Comparison of ENCODE assay signal across 18 cellular contexts in genomic region chr4:22764183-22764582, GRCh38.
DNase-seq lines count a peak whose midpoint lies in the region; ATAC-seq and TF ChIP-seq lines count a peak whose summit lies in the region.
"Had no signal": no experiment of that assay in that cellular context is flagged by ENCODE, and none has a peak within 500 bp of the region (broad histone marks: within the 10 kb centered on the region; RNA-seq: fewer than 3 reads in every experiment).

No MANE protein-coding gene starts in this region.

- no peaks in the 10 kb centered on the region for H3K36me3 Mint-ChIP-seq in naive B cell

- no peaks in the 10 kb centered on the region for H3K27me3 Mint-ChIP-seq in naive B cell
- H3K27me3 Mint-ChIP-seq: T-helper 17 cell had no signal

- DNase-seq in GM06990 (ENCODE audit: extremely low read depth, insufficient read length) (peak; percentile 22), naive B cell (peak; percentile 5), WERI-Rb-1 (no peak), NCI-H2171 treated with DMSO at 0.1 percent for 48 hours (lab: John Stamatoyannopoulos, UW) (no peak)
- DNase-seq: DMS 273 treated with DMSO at 0.1 percent for 48 hours, NCI-H1092 treated with DMSO at 0.1 percent for 48 hours, NCI-H1694, NCI-H2107, NCI-H446, NCI-H748 treated with DMSO at 0.1 percent for 48 hours, Peyer's patch, SHP77, T-helper 17 cell had no signal

- TF ChIP-seq CTCF in GM06990 (IDR thresholded peaks at IDR 0.05; ENCODE audit: insufficient read depth, low read length, poor library complexity, severe bottlenecking): no peak
- TF ChIP-seq CTCF in WERI-Rb-1 (IDR thresholded peaks at IDR 0.05; ENCODE audit: low read depth, low read length): no peak

- ATAC-seq in GM18909 (IDR thresholded peaks at IDR 0.05; ENCODE audit: poor library complexity, unreplicated experiment) (peak; percentile 85), HG02981 (IDR thresholded peaks at IDR 0.05; ENCODE audit: unreplicated experiment) (peak; percentile 48), naive B cell (ENCODE audit: low read depth in 2 of 2) (peak in 1 of 2 donors; percentile 33), GM18868 (IDR thresholded peaks at IDR 0.05; ENCODE audit: unreplicated experiment) (no peak)
- ATAC-seq: K562, T-helper 17 cell had no signal

- H3K4me1 Mint-ChIP-seq in naive B cell: peaks cover 16 to 30% (median 26%) of the 10 kb centered on the region in 3 donors
- H3K4me1 Mint-ChIP-seq: T-helper 17 cell had no signal

- H3K9me3 Mint-ChIP-seq in naive B cell: peaks cover 0 to 11% (median 4%) of the 10 kb centered on the region in 7 donors

- H3K36me3 ChIP-seq in GM06990 (ENCODE audit: control insufficient read depth, insufficient read depth, low read length) (no peaks in the 10 kb centered on the region), WERI-Rb-1 (no peaks in the 10 kb centered on the region)
- H3K36me3 ChIP-seq: HAP-1, Peyer's patch had no signal

- no peaks in the 10 kb centered on the region for H3K27me3 ChIP-seq in GM06990 (replicated peaks; ENCODE audit: control insufficient read depth, insufficient read depth, low read length)
- no peaks in the 10 kb centered on the region for H3K27me3 ChIP-seq in WERI-Rb-1 (ENCODE audit: insufficient read depth, low read depth, severe bottlenecking)
- H3K27me3 ChIP-seq: Peyer's patch had no signal

- peak overlapping the region in 6 of 8 donors; percentile 24 to 76 (median 48) for H3K4me3 Mint-ChIP-seq in naive B cell
- H3K4me3 Mint-ChIP-seq: T-helper 17 cell had no signal

- H3K4me3 ChIP-seq in GM06990 (replicated peaks; ENCODE audit: low read depth, low read length) (no peak overlapping the region), WERI-Rb-1 (ENCODE audit: low read depth, low read length) (no peak overlapping the region)
- H3K4me3 ChIP-seq: HAP-1, K562, Peyer's patch had no signal

- H3K27ac Mint-ChIP-seq in naive B cell: peak overlapping the region in 3 of 6 donors; percentile 33 to 64 (median 51)
- H3K27ac Mint-ChIP-seq: T-helper 17 cell had no signal

- H3K9me3 ChIP-seq in WERI-Rb-1 (ENCODE audit: severe bottlenecking): no peaks in the 10 kb centered on the region
- H3K9me3 ChIP-seq: HAP-1, Peyer's patch had no signal

- H3K27ac ChIP-seq in WERI-Rb-1: no peak overlapping the region
- H3K27ac ChIP-seq: Peyer's patch had no signal

Comparison
In these comparisons a context has a peak if more than half of its experiments do, and no peak if none do; other contexts are left out.
1. DNase-seq: peak in GM06990 (single experiment) and naive B cell (single experiment); none in WERI-Rb-1 (single experiment) and NCI-H2171 treated with DMSO at 0.1 percent for 48 hours (single experiment).